ENCODE assay signal across 1 cellular context in the genomic region with DNA sequence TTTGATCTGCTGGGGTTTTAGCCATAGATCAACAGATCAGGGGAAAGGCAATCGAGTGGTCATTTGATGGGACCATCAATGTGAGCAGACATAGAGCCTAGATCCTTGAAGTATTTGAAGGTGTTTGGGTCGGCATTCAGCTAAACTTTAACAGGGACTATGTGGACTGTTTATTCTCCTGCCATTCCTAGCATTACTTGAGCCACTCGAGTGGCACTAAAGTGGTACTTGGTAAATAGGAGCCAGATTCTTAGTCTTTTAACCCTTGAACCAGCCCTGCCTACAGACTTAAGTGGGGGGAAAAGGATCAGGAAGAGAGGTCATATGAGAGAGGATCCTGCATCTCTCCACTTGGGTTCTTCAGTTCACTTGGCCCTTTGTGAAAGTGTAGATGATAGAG.
TF ChIP-seq lines count a peak whose summit lies in the region.

No MANE protein-coding gene starts in this region.

TF ChIP-seq in liver, 16 proteins besides CTCF, POLR2A, EP300 and RAD21 (continued from another document):
- TF ChIP-seq ZBTB33 (IDR thresholded peaks at IDR 0.05): no peak
- no peak for TF ChIP-seq HNF4G (IDR thresholded peaks at IDR 0.05)
- no peak for TF ChIP-seq YY1 (IDR thresholded peaks at IDR 0.05)
- TF ChIP-seq EGR1 (IDR thresholded peaks at IDR 0.05; ENCODE audit: low read depth in 2 of 2): no peak
- TF ChIP-seq HNF4A (conservative IDR thresholded peaks at IDR 0.05): no peak
